ENCODE assay signal across 10 cellular contexts in the genomic region with DNA sequence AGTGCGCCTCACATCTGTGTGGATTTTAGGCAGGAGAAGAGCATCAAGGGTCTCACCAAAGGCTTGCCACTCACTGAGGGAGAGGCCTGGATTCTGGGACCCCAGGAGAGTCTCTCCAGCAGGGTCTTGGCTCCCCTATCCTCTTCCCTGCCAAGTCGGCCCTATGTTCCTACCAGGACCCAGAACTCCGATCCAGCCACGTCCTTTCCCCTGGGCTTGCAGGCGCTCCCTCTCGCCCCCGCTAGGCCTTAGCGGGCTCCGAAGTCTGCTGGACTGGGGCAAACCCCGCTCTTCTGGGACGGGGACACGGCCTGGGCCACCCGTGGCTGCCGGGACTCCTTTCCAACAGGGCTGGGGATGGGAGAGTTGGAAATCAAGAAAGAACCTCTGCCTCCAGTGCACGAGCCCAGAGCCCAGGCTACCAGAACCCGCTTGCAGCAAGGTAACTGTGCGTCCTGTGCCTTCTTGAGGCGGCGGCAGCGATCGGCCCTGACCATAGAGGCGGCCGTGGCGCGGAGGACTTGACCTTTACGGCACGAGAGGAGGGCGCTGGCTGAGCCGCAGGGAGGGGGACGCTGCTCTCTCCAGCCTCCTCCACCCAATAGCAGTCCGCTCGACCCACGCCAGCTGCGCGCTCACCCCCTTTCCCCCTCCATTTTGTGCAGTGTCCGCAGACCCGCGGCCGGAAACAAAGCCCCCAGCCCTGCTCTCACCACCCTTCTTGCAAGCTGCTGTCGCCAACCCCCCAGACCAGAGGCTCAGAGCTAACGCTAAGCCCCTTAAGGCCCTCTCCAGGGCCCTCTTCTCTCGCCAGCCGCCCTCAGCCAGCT. TPM values are rescaled to one million over a fixed set of nuclear protein-coding genes. Genes with fewer than 3 reads are reported as not detected.
DNase-seq lines count a peak whose midpoint lies in the region; ATAC-seq and TF ChIP-seq lines count a peak whose summit lies in the region.
"Had no signal": no experiment of that assay in that cellular context is flagged by ENCODE, and none has a peak within 500 bp of the region (broad histone marks: within the 10 kb centered on the region; RNA-seq: fewer than 3 reads in every experiment).

No MANE protein-coding gene starts in this region.

- ATAC-seq in activated B cell treated with CpG ODN at 0.5 μM for 24 hours (ENCODE audit: low read depth) (no peak), HG03175 (IDR thresholded peaks at IDR 0.05; ENCODE audit: unreplicated experiment) (no peak), HG02885 (IDR thresholded peaks at IDR 0.05; ENCODE audit: poor library complexity, unreplicated experiment) (no peak), omental fat pad (ENCODE audit: low FRiP score) (no peak)
- ATAC-seq: K562 had no signal

- DNase-seq in ELR (ENCODE audit: low read depth) (peak; percentile 87), activated B cell treated with CpG ODN at 0.5 μM for 24 hours (peak; percentile 22), islet precursor cell (peak; percentile 74), hypothalamus (lab: John Stamatoyannopoulos, UW) (no peak), omental fat pad (ENCODE audit: low spot score) (no peak)
- DNase-seq: PC-9 had no signal

- CTCF ChIA-PET in activated B cell treated with CpG ODN at 0.5 μM for 24 hours (lab: Charles Lee) = interaction anchor here (1.4 kb wide), 1 partner anchor 42 kb away, joined by 3 read pairs; no protein-coding TSS in a partner anchor

- no peak for TF ChIP-seq CTCF in activated B cell treated with CpG ODN at 0.5 μM for 24 hours (IDR thresholded peaks at IDR 0.05)
- TF ChIP-seq CTCF in omental fat pad (IDR thresholded peaks at IDR 0.05) = no peak

- peaks cover 33% of the 10 kb centered on the region for H3K4me1 Mint-ChIP-seq in activated B cell treated with CpG ODN at 0.5 μM for 24 hours

- H3K9me3 ChIP-seq in skeletal muscle satellite cell (replicated peaks; ENCODE audit: low read length) = no peaks in the 10 kb centered on the region

- peaks cover 70% of the 10 kb centered on the region for H3K4me1 ChIP-seq in skeletal muscle satellite cell (ENCODE audit: control insufficient read depth, insufficient read depth, low read length)

- H3K27ac Mint-ChIP-seq in activated B cell treated with CpG ODN at 0.5 μM for 24 hours = peak overlapping the region; percentile 35

- peak overlapping the region; percentile 98 for H3K4me2 ChIP-seq in skeletal muscle satellite cell (ENCODE audit: low read length)
- H3K4me2 ChIP-seq: PC-9 had no signal

- no peaks in the 10 kb centered on the region for H3K27me3 ChIP-seq in skeletal muscle satellite cell (ENCODE audit: control insufficient read depth, insufficient read depth, low read length)

- no peaks in the 10 kb centered on the region for H3K36me3 Mint-ChIP-seq in activated B cell treated with CpG ODN at 0.5 μM for 24 hours (ENCODE audit: low read depth)

- no peaks in the 10 kb centered on the region for H3K9me3 Mint-ChIP-seq in activated B cell treated with CpG ODN at 0.5 μM for 24 hours

- intact Hi-C loops in activated B cell treated with CpG ODN at 0.5 μM for 24 hours (cut with micrococcal nuclease) = loop anchor here (10.0 kb wide), 2 partner anchors 1083 to 1763 kb away; a partner anchor contains a TSS

- H3K27me3 Mint-ChIP-seq in activated B cell treated with CpG ODN at 0.5 μM for 24 hours = peaks cover 72% of the 10 kb centered on the region

- POLR2A ChIA-PET in activated B cell treated with CpG ODN at 0.5 μM for 24 hours (lab: Charles Lee) = interaction anchor here (0.6 to 0.7 kb wide), 4 partner anchors 64 to 1335 kb away, joined by 3 to 6 read pairs (median 4); no protein-coding TSS in a partner anchor

- H3K9ac ChIP-seq in skeletal muscle satellite cell (ENCODE audit: low read depth, low read length) = peak overlapping the region; percentile 88

- H3K4me3 Mint-ChIP-seq in activated B cell treated with CpG ODN at 0.5 μM for 24 hours = no peak overlapping the region

- H3K36me3 ChIP-seq in skeletal muscle satellite cell (ENCODE audit: insufficient read depth, low read length) = no peaks in the 10 kb centered on the region

- H3K4me3 ChIP-seq in skeletal muscle satellite cell (ENCODE audit: low read length) = peak overlapping the region; percentile 73
- H3K4me3 ChIP-seq: K562, PC-9 had no signal

RNA-seq across cellular contexts. Expression of a gene that starts 6.9 kb away (rescaled TPM):
- not detected in 2 replicates for total RNA-seq in activated B cell treated with CpG ODN at 0.5 μM for 24 hours
- total RNA-seq in skeletal muscle satellite cell (2012; rRNA removed) = 3.3 and 3.8 TPM in 2 replicates
- total RNA-seq in omental fat pad = not detected
- total RNA-seq: K562 had no signal

RNA-seq across cellular contexts. Expression of a gene that starts 8.0 kb away (rescaled TPM):
- not detected in 2 replicates for total RNA-seq in activated B cell treated with CpG ODN at 0.5 μM for 24 hours
- 0.22 TPM in 1 of 2 replicates, not detected in the other for total RNA-seq in skeletal muscle satellite cell (2012; rRNA removed)
- total RNA-seq in omental fat pad = not detected
- total RNA-seq: K562 had no signal

RNA-seq across cellular contexts. Expression of a gene that starts 17.8 kb away (rescaled TPM):
- total RNA-seq in activated B cell treated with CpG ODN at 0.5 μM for 24 hours (0.24 TPM in 1 of 2 replicates, not detected in the other), omental fat pad (1 to 10 TPM in 2 of 4 donors, under 1 TPM in 2; 0.56 to 1.9 (median 1.2) TPM)
- total RNA-seq in skeletal muscle satellite cell (2012; rRNA removed) = 8.5 and 9.4 TPM in 2 replicates
- total RNA-seq: K562, PC-9 had no signal

RNA-seq across cellular contexts. Expression of a gene that starts 26.6 kb away (rescaled TPM):
- total RNA-seq in activated B cell treated with CpG ODN at 0.5 μM for 24 hours (not detected in 2 replicates), omental fat pad (1 to 10 TPM in 2 of 4 donors, under 1 TPM in 1, not detected in 1; 0.19 to 2.4 (median 1.0) TPM)
- 14.6 and 20.3 TPM in 2 replicates for total RNA-seq in skeletal muscle satellite cell (2012; rRNA removed)
- total RNA-seq: K562 had no signal

RNA-seq across cellular contexts. Expression of a gene that starts 35.5 kb away (rescaled TPM):
- total RNA-seq in activated B cell treated with CpG ODN at 0.5 μM for 24 hours (not detected in 2 replicates), omental fat pad (1 to 10 TPM; 4.6 to 6.1 (median 5.3) TPM)
- total RNA-seq in skeletal muscle satellite cell (2012; rRNA removed) = 2.0 and 2.8 TPM in 2 replicates
- total RNA-seq: K562, PC-9 had no signal

Comparison
In these comparisons a context has a peak if more than half of its experiments do, and no peak if none do; other contexts are left out.
1. DNase-seq: peak in ELR (single experiment), activated B cell treated with CpG ODN at 0.5 μM for 24 hours (single experiment) and islet precursor cell (single experiment); none in hypothalamus (0 of 51) and omental fat pad (single experiment).